Comparison of ENCODE assay signal across 24 cellular contexts in the genomic region with DNA sequence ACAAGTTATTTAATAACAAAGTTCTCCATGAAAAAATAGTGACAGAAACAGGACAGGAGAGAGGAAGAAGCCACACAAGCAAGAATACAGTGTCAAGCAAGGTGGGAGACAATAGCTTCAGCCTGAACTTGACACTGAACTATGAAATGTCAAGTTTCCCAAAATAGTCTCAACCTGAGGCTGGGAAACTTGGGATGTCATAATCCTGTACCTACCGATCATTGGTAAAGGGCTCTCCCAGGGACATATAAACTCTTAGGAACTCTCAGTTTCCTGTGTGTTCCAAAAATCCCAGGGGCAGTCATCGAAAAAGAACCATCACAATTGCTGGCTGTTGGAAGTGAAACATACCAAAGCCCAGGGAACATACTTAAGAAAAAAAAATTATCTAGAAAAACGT.
"Had no signal": no experiment of that assay in that cellular context is flagged by ENCODE, and none has a peak within 500 bp of the region (broad histone marks: within the 10 kb centered on the region; RNA-seq: fewer than 3 reads in every experiment).

No MANE protein-coding gene starts in this region.

- H3K4me1 ChIP-seq: left ventricle myocardium inferior, sigmoid colon, testis, upper lobe of left lung had no signal

- H3K27ac ChIP-seq: coronary artery, hepatocyte, left ventricle myocardium inferior, sigmoid colon, testis, upper lobe of left lung, VCaP had no signal

- H3K4me1 Mint-ChIP-seq: activated CD4-positive, alpha-beta memory T cell treated with anti-CD3 and anti-CD28 coated beads, Interleukin-2, amount 10 ng/mL, durations not matched to agents 7 days and 5 days; activated CD4-positive, alpha-beta T cell treated with anti-CD3 and anti-CD28 coated beads, Interleukin-2, amount 10 ng/mL, durations not matched to agents 24 days and 14 days; activated CD8-positive, alpha-beta memory T cell treated with anti-CD3 and anti-CD28 coated beads, Interleukin-2, amount 10 ng/mL, durations not matched to agents 7 days and 5 days; central memory CD8-positive, alpha-beta T cell; immature natural killer cell had no signal

- H3K36me3 ChIP-seq: left ventricle myocardium inferior, sigmoid colon, upper lobe of left lung had no signal

- H3K9me3 Mint-ChIP-seq: activated CD4-positive, alpha-beta memory T cell treated with anti-CD3 and anti-CD28 coated beads, Interleukin-2, amount 10 ng/mL, durations not matched to agents 7 days and 5 days; activated CD4-positive, alpha-beta T cell treated with anti-CD3 and anti-CD28 coated beads, Interleukin-2, amount 10 ng/mL, durations not matched to agents 24 days and 14 days; activated naive CD4-positive, alpha-beta T cell treated with anti-CD3 and anti-CD28 coated beads, Interleukin-2, amount 50 U/mL, for 72 hours; central memory CD8-positive, alpha-beta T cell had no signal

- H3K27me3 ChIP-seq: hepatocyte, sigmoid colon, testis, upper lobe of left lung had no signal

- H3K27me3 Mint-ChIP-seq: activated CD4-positive, alpha-beta memory T cell treated with anti-CD3 and anti-CD28 coated beads, Interleukin-2, amount 10 ng/mL, durations not matched to agents 7 days and 5 days; activated CD4-positive, alpha-beta T cell treated with anti-CD3 and anti-CD28 coated beads, Interleukin-2, amount 10 ng/mL, durations not matched to agents 24 days and 14 days; activated CD8-positive, alpha-beta memory T cell treated with anti-CD3 and anti-CD28 coated beads, Interleukin-2, amount 10 ng/mL, durations not matched to agents 7 days and 5 days; natural killer cell treated with Interleukin-12 subunit alpha and Interleukin-12 subunit beta and Interleukin-15 and Interleukin-18, amount 100 ng/mL, for 72 hours had no signal

- H3K9me3 ChIP-seq: left ventricle myocardium inferior, testis, upper lobe of left lung had no signal

- H3K4me2 ChIP-seq: hepatocyte had no signal

- ATAC-seq: activated CD4-positive, CD25-positive, alpha-beta regulatory T cell treated with anti-CD3 and anti-CD28 coated beads, Interleukin-2, amount 50 U/mL, for 24 hours; activated CD8-positive, alpha-beta memory T cell treated with anti-CD3 and anti-CD28 coated beads, Interleukin-2, amount 10 ng/mL, durations not matched to agents 7 days and 5 days; activated naive CD4-positive, alpha-beta T cell treated with anti-CD3 and anti-CD28 coated beads, Interleukin-2, amount 50 U/mL, for 72 hours; natural killer cell treated with Interleukin-12 subunit alpha and Interleukin-12 subunit beta and Interleukin-15 and Interleukin-18, amount 100 ng/mL, for 72 hours had no signal

- H2AFZ ChIP-seq: hepatocyte had no signal

- H3K27ac Mint-ChIP-seq: activated CD4-positive, alpha-beta memory T cell treated with anti-CD3 and anti-CD28 coated beads, Interleukin-2, amount 10 ng/mL, durations not matched to agents 7 days and 5 days; activated CD4-positive, alpha-beta T cell treated with anti-CD3 and anti-CD28 coated beads, Interleukin-2, amount 10 ng/mL, durations not matched to agents 24 days and 14 days; activated CD8-positive, alpha-beta memory T cell treated with anti-CD3 and anti-CD28 coated beads, Interleukin-2, amount 10 ng/mL, durations not matched to agents 7 days and 5 days; activated naive CD4-positive, alpha-beta T cell treated with anti-CD3 and anti-CD28 coated beads, Interleukin-2, amount 50 U/mL, for 72 hours; immature natural killer cell; natural killer cell treated with Interleukin-12 subunit alpha and Interleukin-12 subunit beta and Interleukin-15 and Interleukin-18, amount 100 ng/mL, for 72 hours; progenitor cell of endocrine pancreas had no signal

- H3K36me3 Mint-ChIP-seq: activated CD8-positive, alpha-beta memory T cell treated with anti-CD3 and anti-CD28 coated beads, Interleukin-2, amount 10 ng/mL, durations not matched to agents 7 days and 5 days; activated naive CD4-positive, alpha-beta T cell treated with anti-CD3 and anti-CD28 coated beads, Interleukin-2, amount 50 U/mL, for 72 hours; immature natural killer cell; natural killer cell treated with Interleukin-12 subunit alpha and Interleukin-12 subunit beta and Interleukin-15 and Interleukin-18, amount 100 ng/mL, for 72 hours had no signal

- H3K4me3 ChIP-seq: coronary artery, hepatocyte, left ventricle myocardium inferior, sigmoid colon, testis, upper lobe of left lung had no signal

- H3K79me2 ChIP-seq: hepatocyte had no signal

- DNase-seq: activated CD4-positive, alpha-beta memory T cell treated with anti-CD3 and anti-CD28 coated beads, Interleukin-2, amount 10 ng/mL, durations not matched to agents 7 days and 5 days; activated CD4-positive, alpha-beta T cell treated with anti-CD3 and anti-CD28 coated beads, Interleukin-2, amount 10 ng/mL, durations not matched to agents 24 days and 14 days; activated CD8-positive, alpha-beta memory T cell treated with anti-CD3 and anti-CD28 coated beads, Interleukin-2, amount 10 ng/mL, durations not matched to agents 7 days and 5 days; activated gamma-delta T cell treated with Interleukin-2 at 50 U/mL for 16 hours; activated T-cell treated with anti-CD3 and anti-CD28 coated beads for 4 hours; aorta; glutamatergic neuron; immature natural killer cell; left ventricle myocardium inferior; retina; sigmoid colon; stimulated activated CD4-positive, alpha-beta T cell treated with anti-CD3 and anti-CD28 coated beads, Interleukin-4, amount 100 ng/mL, for 1 hour; stimulated activated naive CD4-positive, alpha-beta T cell; T-helper 2 cell; testis; upper lobe of left lung had no signal

- H3K4me3 Mint-ChIP-seq: activated CD4-positive, alpha-beta memory T cell treated with anti-CD3 and anti-CD28 coated beads, Interleukin-2, amount 10 ng/mL, durations not matched to agents 7 days and 5 days; activated CD4-positive, alpha-beta T cell treated with anti-CD3 and anti-CD28 coated beads, Interleukin-2, amount 10 ng/mL, durations not matched to agents 24 days and 14 days; activated CD8-positive, alpha-beta memory T cell treated with anti-CD3 and anti-CD28 coated beads, Interleukin-2, amount 10 ng/mL, durations not matched to agents 7 days and 5 days; central memory CD8-positive, alpha-beta T cell; immature natural killer cell; natural killer cell treated with Interleukin-12 subunit alpha and Interleukin-12 subunit beta and Interleukin-15 and Interleukin-18, amount 100 ng/mL, for 72 hours had no signal
